In the genomic region with DNA sequence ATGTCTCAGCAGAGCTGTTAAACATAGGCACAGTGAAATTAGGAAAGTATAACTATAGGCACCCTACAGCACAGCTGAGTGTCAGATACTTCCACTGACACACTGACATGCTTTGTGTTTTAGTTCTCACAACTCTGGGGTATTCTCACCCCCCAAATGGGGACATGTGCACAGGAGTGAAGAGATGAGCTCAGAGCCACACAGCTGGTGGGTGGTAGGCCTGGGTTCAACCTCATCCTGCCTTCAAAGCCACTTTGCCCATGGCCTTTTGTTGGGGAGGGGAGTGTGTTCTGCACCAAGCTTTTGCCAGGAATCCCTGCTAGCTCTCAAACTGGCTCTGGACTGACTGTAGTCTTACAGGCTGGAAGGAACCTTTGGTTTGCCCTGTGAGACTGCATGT, we compare ENCODE assay signal across 10 cellular contexts. TPM values are rescaled to one million over a fixed set of nuclear protein-coding genes. Genes with fewer than 3 reads are reported as not detected.
DNase-seq lines count a peak whose midpoint lies in the region; ATAC-seq and TF ChIP-seq lines count a peak whose summit lies in the region.
"Had no signal": no experiment of that assay in that cellular context is flagged by ENCODE, and none has a peak within 500 bp of the region (broad histone marks: within the 10 kb centered on the region; RNA-seq: fewer than 3 reads in every experiment).

No MANE protein-coding gene starts in this region.

- peaks cover 44 to 47% of the 10 kb centered on the region in 2 donors for H3K4me1 Mint-ChIP-seq in effector memory CD8-positive, alpha-beta T cell (ENCODE audit: low read depth in 2 of 2)

- TF ChIP-seq CTCF in GM12865 (IDR thresholded peaks at IDR 0.05; ENCODE audit: insufficient read depth, low read depth, low read length, missing control alignments) (no peak), OCI-LY7 (conservative IDR thresholded peaks at IDR 0.05; ENCODE audit: low read length) (no peak), retinal pigment epithelial cell (conservative IDR thresholded peaks at IDR 0.05; ENCODE audit: low read depth, low read length) (no peak)

- H3K4me1 ChIP-seq in OCI-LY7 (ENCODE audit: insufficient read depth, low read length, poor library complexity, severe bottlenecking) = peaks cover 26% of the 10 kb centered on the region

- POLR2A ChIA-PET in OCI-LY7 (lab: Charles Lee) = interaction anchor here (0.6 to 1.8 kb wide), 3 partner anchors 13 to 110 kb away, joined by 3 to 11 read pairs (median 3); no protein-coding TSS in a partner anchor

- H3K27ac ChIP-seq in OCI-LY7 (ENCODE audit: low read depth, low read length, poor library complexity, severe bottlenecking) = no peak overlapping the region

- peaks cover 63% of the 10 kb centered on the region for H3K36me3 ChIP-seq in OCI-LY7 (ENCODE audit: insufficient read depth, low read length)

- H3K9me3 Mint-ChIP-seq in effector memory CD8-positive, alpha-beta T cell = no peaks in the 10 kb centered on the region

- no peaks in the 10 kb centered on the region for H3K9me3 ChIP-seq in OCI-LY7 (ENCODE audit: low read length)

- no peak overlapping the region for H2AFZ ChIP-seq in OCI-LY7 (ENCODE audit: low read length)

- no peak for ATAC-seq in effector memory CD8-positive, alpha-beta T cell (replicated peaks)
- no peak for ATAC-seq in GM21723 (IDR thresholded peaks at IDR 0.05; ENCODE audit: unreplicated experiment)
- ATAC-seq in left cardiac atrium = no peak

- H3K27ac Mint-ChIP-seq in effector memory CD8-positive, alpha-beta T cell = peak overlapping the region; percentile 64 to 99

- DNase-seq in GM12865 (ENCODE audit: low read depth) (no peak), OCI-LY7 (ENCODE audit: low spot score) (no peak), retinal pigment epithelial cell (ENCODE audit: low read depth) (no peak), hypothalamus (lab: John Stamatoyannopoulos, UW) (no peak), left cardiac atrium (no peak)
- no peak for DNase-seq in effector memory CD8-positive, alpha-beta T cell
- DNase-seq: activated CD8-positive, alpha-beta memory T cell treated with anti-CD3 and anti-CD28 coated beads, Interleukin-2, amount 50 U/mL, for 4 hours; erythroblast; KG1 had no signal

- H3K36me3 Mint-ChIP-seq in effector memory CD8-positive, alpha-beta T cell (ENCODE audit: insufficient read depth) = peaks cover 78% of the 10 kb centered on the region

- H4K20me1 ChIP-seq in OCI-LY7 (ENCODE audit: insufficient read depth, low read length) = no peaks in the 10 kb centered on the region; the same call in 1 of the 2 replicates

- CTCF ChIA-PET in OCI-LY7 (lab: Charles Lee; ENCODE audit: unreplicated experiment) = interaction anchor here (1.5 kb wide), 1 partner anchor 44 kb away, joined by 4 read pairs; no protein-coding TSS in a partner anchor

- peak overlapping the region; percentile 92 for H3K4me3 ChIP-seq in GM12865 (ENCODE audit: low read depth, low read length)
- peak overlapping the region; percentile 83 for H3K4me3 ChIP-seq in OCI-LY7 (ENCODE audit: low read depth, low read length, poor library complexity, severe bottlenecking)
- H3K4me3 ChIP-seq in retinal pigment epithelial cell (ENCODE audit: low read length) = peak overlapping the region; percentile 78

- H3K27me3 Mint-ChIP-seq in effector memory CD8-positive, alpha-beta T cell = no peaks in the 10 kb centered on the region

- H3K4me3 Mint-ChIP-seq in effector memory CD8-positive, alpha-beta T cell = peak overlapping the region; percentile 94 to 99

- peaks cover 52% of the 10 kb centered on the region for H3K79me2 ChIP-seq in OCI-LY7 (ENCODE audit: insufficient read depth, low read depth, low read length)

- intact Hi-C loops in OCI-LY7 (cut with micrococcal nuclease; ENCODE audit: unreplicated experiment) = loop anchor here (2.0 kb wide), 1 partner anchor 55 kb away; a partner anchor contains a TSS
- intact Hi-C loops in left cardiac atrium (cut with DNase I) = no loop called here

- BruUV-seq in OCI-LY7 (replicated peaks; lab: Mats Ljungman, UMichigan) = no TSS peak

- no peaks in the 10 kb centered on the region for H3K9me2 ChIP-seq in OCI-LY7 (ENCODE audit: insufficient read depth, low read length)

- H3K4me2 ChIP-seq in OCI-LY7 (ENCODE audit: low read length) = peak overlapping the region; percentile 84

RNA-seq across cellular contexts. Expression of a gene that starts 1.7 kb away (rescaled TPM):
- 17.3 and 21.1 TPM in 2 replicates for total RNA-seq in OCI-LY7 (2014; rRNA removed; shearing (Covaris generic))
- total RNA-seq in OCI-LY7 (2022) (37.2 and 41.2 TPM in 2 replicates), left cardiac atrium (10 to 100 TPM; 27.3 to 28.1 TPM)

RNA-seq across cellular contexts. Expression of a gene that starts 31.7 kb away (rescaled TPM):
- total RNA-seq in OCI-LY7 (2014; rRNA removed; shearing (Covaris generic)) = 14.6 and 15.6 TPM in 2 replicates
- total RNA-seq in OCI-LY7 (2022) (87.1 and 87.2 TPM in 2 replicates), left cardiac atrium (10 to 100 TPM; 20.1 to 25.4 TPM)

RNA-seq across cellular contexts. Expression of a gene that starts 54.1 kb away (rescaled TPM):
- 17.2 and 19.4 TPM in 2 replicates for total RNA-seq in OCI-LY7 (2014; rRNA removed; shearing (Covaris generic))
- 26.8 and 27.1 TPM in 2 replicates for total RNA-seq in OCI-LY7 (2022)
- 1 to 10 TPM; 5.0 to 5.6 TPM for total RNA-seq in left cardiac atrium
